ENCODE assay signal across 8 cellular contexts in the genomic region with DNA sequence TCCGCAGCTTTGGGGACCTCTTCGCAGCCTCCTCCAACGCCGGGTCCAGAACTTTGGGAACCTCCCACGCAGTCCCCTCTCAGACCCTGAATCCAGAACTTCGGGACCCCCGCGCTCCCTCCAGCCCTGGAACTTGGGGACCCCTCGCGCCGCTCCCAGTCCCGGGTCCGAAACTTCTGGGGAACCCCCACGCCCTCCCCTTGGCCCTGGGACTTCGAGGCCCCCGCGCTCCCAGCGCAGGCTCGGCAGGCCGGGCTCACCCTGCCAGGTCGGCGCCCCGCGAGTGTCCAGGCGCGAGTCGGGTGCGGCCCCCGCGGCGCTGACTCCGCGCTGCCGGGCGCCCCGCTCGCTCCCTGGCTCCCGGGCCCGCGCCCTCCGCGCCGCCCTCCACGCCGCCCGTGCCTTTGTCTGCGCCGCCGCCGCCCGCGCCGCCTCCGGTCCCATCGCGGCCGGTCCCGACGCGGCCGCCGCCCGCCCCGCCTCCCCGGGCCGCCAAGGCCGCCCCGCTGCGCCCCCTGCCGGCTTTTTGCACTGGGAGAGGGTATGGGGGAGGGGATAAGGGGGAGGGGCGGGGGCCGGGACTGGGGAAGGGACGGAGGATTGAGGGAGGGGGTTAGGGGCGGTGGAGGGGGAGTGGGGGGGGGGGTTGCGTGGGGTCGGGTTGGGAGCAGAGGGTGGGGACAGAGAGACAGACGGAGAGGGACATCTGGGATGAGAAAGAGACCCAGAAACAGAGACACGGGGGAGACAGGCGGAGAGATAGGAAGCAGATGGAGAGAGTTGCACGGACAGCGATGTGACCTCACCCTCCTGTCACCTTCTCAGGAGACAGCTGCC. TPM values are rescaled to one million over a fixed set of nuclear protein-coding genes. Genes with fewer than 3 reads are reported as not detected.
DNase-seq lines count a peak whose midpoint lies in the region; TF ChIP-seq lines count a peak whose summit lies in the region.

A gene (minus strand): TSS at position 427 of the 837 bp plus-strand sequence. CDS start 2,235 bp downstream, outside the sequence.

- no peak for TF ChIP-seq EP300 in transverse colon (IDR thresholded peaks at IDR 0.05; ENCODE audit: low read depth)

- peaks cover 14% of the 10 kb centered on the region; the same call in 1 of the 2 replicates for H3K4me1 ChIP-seq in HUES64 (ENCODE audit: insufficient read depth, low read length)
- H3K4me1 ChIP-seq in left ventricle myocardium inferior: peaks cover 20% of the 10 kb centered on the region
- peaks cover 0 to 20% (median 11%) of the 10 kb centered on the region in 4 donors for H3K4me1 ChIP-seq in transverse colon

- H3K27ac ChIP-seq in HUES64 (ENCODE audit: low read depth, low read length): peak within 1 kb of the TSS; percentile 34; the same call in 1 of the 2 replicates
- H3K27ac ChIP-seq in left ventricle myocardium inferior (replicated peaks): peak within 1 kb of the TSS; percentile 47
- H3K27ac ChIP-seq in transverse colon: peak within 1 kb of the TSS; percentile 41 to 73 (median 58)

- H3K4me3 ChIP-seq in HUES64 (ENCODE audit: low read length): peak within 1 kb of the TSS; percentile 74
- peak within 1 kb of the TSS; percentile 78 for H3K4me3 ChIP-seq in left ventricle myocardium inferior
- peak within 1 kb of the TSS; percentile 48 to 84 (median 72) for H3K4me3 ChIP-seq in transverse colon

- H3K27me3 ChIP-seq in HUES64 (ENCODE audit: insufficient read depth, low read length) (peaks cover 3% of the 10 kb centered on the region; the same call in 1 of the 2 replicates), left ventricle myocardium inferior (ENCODE audit: low read depth) (no peaks in the 10 kb centered on the region), transverse colon (peaks cover 21% of the 10 kb centered on the region)

- TF ChIP-seq CTCF in left ventricle myocardium inferior (IDR thresholded peaks at IDR 0.05; ENCODE audit: borderline replicate concordance): peak; percentile 36
- TF ChIP-seq CTCF in transverse colon (IDR thresholded peaks at IDR 0.05): peak in 3 of 5 experiments; percentile 20 to 43 (median 42)

- WGBS in HUES64: 2% methylated on average over 66 of the region's 81 CpGs
- 3% methylated on average over 48 of the region's 81 CpGs; no CpG with 5 or more reads in 1 of the 2 donors for WGBS in transverse colon (ENCODE audit: low coverage in 1 of 2), 2 donors

- TF ChIP-seq POLR2A in transverse colon (IDR thresholded peaks at IDR 0.05): no peak

- intact Hi-C loops in left ventricle myocardium inferior (cut with micrococcal nuclease) (no loop called here), posterior vena cava (cut with DNase I) (no loop called here), transverse colon (cut with DNase I; ENCODE audit: low total_unique reads) (no loop called here)

- H3K36me3 ChIP-seq in HUES64 (ENCODE audit: insufficient read depth, low read length): peaks cover 9% of the 10 kb centered on the region
- peaks cover 6% of the 10 kb centered on the region for H3K36me3 ChIP-seq in left ventricle myocardium inferior
- no peaks in the 10 kb centered on the region for H3K36me3 ChIP-seq in transverse colon

- H3K9me3 ChIP-seq in HUES64 (ENCODE audit: insufficient read depth, low read depth, low read length) (no peaks in the 10 kb centered on the region), left ventricle myocardium inferior (replicated peaks) (no peaks in the 10 kb centered on the region), transverse colon (no peaks in the 10 kb centered on the region)

- DNase-seq in DMS 273 (lab: John Stamatoyannopoulos, UW; ENCODE audit: unreplicated experiment) (peak; percentile 87), T follicular helper cell (ENCODE audit: low read depth) (peak; percentile 62), amniotic epithelial cell (ENCODE audit: low read depth) (peak; percentile 38), left ventricle myocardium inferior (peak; percentile 85), posterior vena cava (ENCODE audit: low spot score) (peak; percentile 93), transverse colon (peak; percentile 85), OCI-M2 (lab: John Stamatoyannopoulos, UW; ENCODE audit: unreplicated experiment) (no peak)

- in situ Hi-C loops in transverse colon (cut with MboI; ENCODE audit: low pct_ligation_motif_present in 1 of 4, low pct_unique_long_range_greater_than_20kb in 1 of 4, low sequenced_read_pairs in 3 of 4): no loop called here

- peak within 1 kb of the TSS; percentile 81 for H3K9ac ChIP-seq in HUES64 (ENCODE audit: low read depth, low read length)

RNA-seq across cellular contexts. Expression of the gene that starts here (rescaled TPM):
- 36.6 TPM for polyA plus RNA-seq in HUES64 (2013, experiment 1 of 2)
- polyA plus RNA-seq in HUES64 (2013, experiment 2 of 2): 41.9 TPM
- total RNA-seq in left ventricle myocardium inferior (14.7 TPM), posterior vena cava (10 to 100 TPM; 28.8 to 37.0 TPM), transverse colon (10 to 100 TPM in 3 of 4 donors, 1 to 10 TPM in 1; 8.1 to 82.0 (median 12.7) TPM)
